Comparison of ENCODE assay signal across 2 cellular contexts in the genomic region with DNA sequence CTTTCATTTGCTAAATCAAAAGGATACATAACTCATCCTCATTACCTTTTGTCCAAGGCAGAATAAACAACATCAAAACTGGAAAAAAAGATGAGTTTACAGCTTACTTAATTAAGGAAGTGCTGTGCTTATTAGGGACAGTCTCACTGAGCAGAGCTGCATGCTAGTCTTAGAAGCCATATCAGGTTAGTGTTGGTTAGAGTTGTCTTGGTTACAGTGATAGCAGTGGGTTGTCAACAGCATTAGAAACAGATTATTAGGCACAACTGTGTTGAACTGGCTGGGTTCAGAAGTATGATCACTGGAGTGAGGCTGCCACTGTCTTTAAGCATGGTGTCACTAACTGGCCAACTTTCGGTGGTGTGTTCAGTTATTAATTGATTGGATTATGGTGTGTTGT.
TF ChIP-seq lines count a peak whose summit lies in the region.

No MANE protein-coding gene starts in this region.

TF ChIP-seq in SK-N-SH treated with all-trans-retinoic acid at 6 μM for 48 hours, 23 proteins besides CTCF, POLR2A, EP300 and RAD21:
- TF ChIP-seq, protein P1, sequence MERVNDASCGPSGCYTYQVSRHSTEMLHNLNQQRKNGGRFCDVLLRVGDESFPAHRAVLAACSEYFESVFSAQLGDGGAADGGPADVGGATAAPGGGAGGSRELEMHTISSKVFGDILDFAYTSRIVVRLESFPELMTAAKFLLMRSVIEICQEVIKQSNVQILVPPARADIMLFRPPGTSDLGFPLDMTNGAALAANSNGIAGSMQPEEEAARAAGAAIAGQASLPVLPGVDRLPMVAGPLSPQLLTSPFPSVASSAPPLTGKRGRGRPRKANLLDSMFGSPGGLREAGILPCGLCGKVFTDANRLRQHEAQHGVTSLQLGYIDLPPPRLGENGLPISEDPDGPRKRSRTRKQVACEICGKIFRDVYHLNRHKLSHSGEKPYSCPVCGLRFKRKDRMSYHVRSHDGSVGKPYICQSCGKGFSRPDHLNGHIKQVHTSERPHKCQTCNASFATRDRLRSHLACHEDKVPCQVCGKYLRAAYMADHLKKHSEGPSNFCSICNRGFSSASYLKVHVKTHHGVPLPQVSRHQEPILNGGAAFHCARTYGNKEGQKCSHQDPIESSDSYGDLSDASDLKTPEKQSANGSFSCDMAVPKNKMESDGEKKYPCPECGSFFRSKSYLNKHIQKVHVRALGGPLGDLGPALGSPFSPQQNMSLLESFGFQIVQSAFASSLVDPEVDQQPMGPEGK (CRISPR knock-in tag; IDR thresholded peaks at IDR 0.05; ENCODE audit: borderline replicate concordance) = no peak
- no peak for TF ChIP-seq ZNF565 (CRISPR knock-in tag; conservative IDR thresholded peaks at IDR 0.05; ENCODE audit: low read depth)
- TF ChIP-seq POU6F1 (CRISPR knock-in tag; IDR thresholded peaks at IDR 0.05; ENCODE audit: borderline replicate concordance, low read depth) = no peak
- TF ChIP-seq ZFP3 (CRISPR knock-in tag; IDR thresholded peaks at IDR 0.05) = no peak
- TF ChIP-seq GLIS3 (CRISPR knock-in tag; IDR thresholded peaks at IDR 0.05) = no peak
- TF ChIP-seq TSHZ2 (CRISPR knock-in tag; IDR thresholded peaks at IDR 0.05) = no peak
- no peak for TF ChIP-seq OSR1 (CRISPR knock-in tag; IDR thresholded peaks at IDR 0.05)
- no peak for TF ChIP-seq ZNF8 (CRISPR knock-in tag; IDR thresholded peaks at IDR 0.05)
- TF ChIP-seq ARNTL (CRISPR knock-in tag; IDR thresholded peaks at IDR 0.05; ENCODE audit: borderline replicate concordance, low read depth) = no peak
- no peak for TF ChIP-seq TOX (CRISPR knock-in tag; IDR thresholded peaks at IDR 0.05; ENCODE audit: borderline replicate concordance)
- TF ChIP-seq RARB (CRISPR knock-in tag; IDR thresholded peaks at IDR 0.05) = no peak
- TF ChIP-seq ISL1 (CRISPR knock-in tag; IDR thresholded peaks at IDR 0.05) = no peak
TF ChIP-seq in SK-N-SH treated with all-trans-retinoic acid at 6 μM for 48 hours: peak in this region for 0.

TF ChIP-seq in SK-N-SH, 30 proteins besides CTCF, POLR2A, EP300 and RAD21 (continued from another document):
- TF ChIP-seq, protein P2, sequence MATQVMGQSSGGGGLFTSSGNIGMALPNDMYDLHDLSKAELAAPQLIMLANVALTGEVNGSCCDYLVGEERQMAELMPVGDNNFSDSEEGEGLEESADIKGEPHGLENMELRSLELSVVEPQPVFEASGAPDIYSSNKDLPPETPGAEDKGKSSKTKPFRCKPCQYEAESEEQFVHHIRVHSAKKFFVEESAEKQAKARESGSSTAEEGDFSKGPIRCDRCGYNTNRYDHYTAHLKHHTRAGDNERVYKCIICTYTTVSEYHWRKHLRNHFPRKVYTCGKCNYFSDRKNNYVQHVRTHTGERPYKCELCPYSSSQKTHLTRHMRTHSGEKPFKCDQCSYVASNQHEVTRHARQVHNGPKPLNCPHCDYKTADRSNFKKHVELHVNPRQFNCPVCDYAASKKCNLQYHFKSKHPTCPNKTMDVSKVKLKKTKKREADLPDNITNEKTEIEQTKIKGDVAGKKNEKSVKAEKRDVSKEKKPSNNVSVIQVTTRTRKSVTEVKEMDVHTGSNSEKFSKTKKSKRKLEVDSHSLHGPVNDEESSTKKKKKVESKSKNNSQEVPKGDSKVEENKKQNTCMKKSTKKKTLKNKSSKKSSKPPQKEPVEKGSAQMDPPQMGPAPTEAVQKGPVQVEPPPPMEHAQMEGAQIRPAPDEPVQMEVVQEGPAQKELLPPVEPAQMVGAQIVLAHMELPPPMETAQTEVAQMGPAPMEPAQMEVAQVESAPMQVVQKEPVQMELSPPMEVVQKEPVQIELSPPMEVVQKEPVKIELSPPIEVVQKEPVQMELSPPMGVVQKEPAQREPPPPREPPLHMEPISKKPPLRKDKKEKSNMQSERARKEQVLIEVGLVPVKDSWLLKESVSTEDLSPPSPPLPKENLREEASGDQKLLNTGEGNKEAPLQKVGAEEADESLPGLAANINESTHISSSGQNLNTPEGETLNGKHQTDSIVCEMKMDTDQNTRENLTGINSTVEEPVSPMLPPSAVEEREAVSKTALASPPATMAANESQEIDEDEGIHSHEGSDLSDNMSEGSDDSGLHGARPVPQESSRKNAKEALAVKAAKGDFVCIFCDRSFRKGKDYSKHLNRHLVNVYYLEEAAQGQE (IDR thresholded peaks at IDR 0.05; ENCODE audit: low read depth, low read length) = no peak
- TF ChIP-seq YY1 (IDR thresholded peaks at IDR 0.05; ENCODE audit: low read depth) = no peak
- TF ChIP-seq EZH2phosphoT487 (IDR thresholded peaks at IDR 0.05; ENCODE audit: borderline replicate concordance, low read depth) = no peak
- TF ChIP-seq MAX (IDR thresholded peaks at IDR 0.05; ENCODE audit: low read depth) = no peak
- TF ChIP-seq JUND (IDR thresholded peaks at IDR 0.05) = no peak
- no peak for TF ChIP-seq RCOR1 (IDR thresholded peaks at IDR 0.05; ENCODE audit: low read length)
- TF ChIP-seq SIN3A (IDR thresholded peaks at IDR 0.05; ENCODE audit: borderline replicate concordance, low read depth, low read length) = no peak
- TF ChIP-seq CHD2 (IDR thresholded peaks at IDR 0.05; ENCODE audit: low read length, partially characterized antibody) = no peak
- no peak for TF ChIP-seq TAF1 (IDR thresholded peaks at IDR 0.05; ENCODE audit: borderline replicate concordance, low read depth, low read length)
